Comparison of ENCODE assay signal across 10 cellular contexts in the genomic region with DNA sequence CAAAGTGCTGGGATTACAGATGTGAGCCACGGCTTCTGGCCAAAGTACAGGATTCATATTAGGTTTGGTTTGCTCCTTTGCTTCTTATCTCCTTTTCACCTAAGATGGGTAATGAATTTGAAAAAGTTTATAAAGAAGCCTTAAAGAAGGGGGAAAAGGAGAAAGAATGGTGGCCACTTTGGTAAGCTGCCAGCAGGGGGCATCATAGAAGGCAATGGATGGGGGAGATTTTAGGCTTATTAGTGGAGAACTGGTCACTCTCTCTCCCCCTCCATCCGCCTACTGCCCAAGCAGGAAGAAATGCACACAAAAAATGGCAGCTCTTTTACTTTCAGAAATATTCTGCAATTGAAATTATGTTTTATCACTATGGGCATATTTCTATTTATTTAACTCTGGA. TPM values are rescaled to one million over a fixed set of nuclear protein-coding genes. Genes with fewer than 3 reads are reported as not detected.
DNase-seq lines count a peak whose midpoint lies in the region; ATAC-seq and TF ChIP-seq lines count a peak whose summit lies in the region.
"Had no signal": no experiment of that assay in that cellular context is flagged by ENCODE, and none has a peak within 500 bp of the region (broad histone marks: within the 10 kb centered on the region; RNA-seq: fewer than 3 reads in every experiment).

No MANE protein-coding gene starts in this region.

- no peaks in the 10 kb centered on the region for H3K27me3 ChIP-seq in KMS-11 (ENCODE audit: insufficient read depth, low read depth)
- H3K27me3 ChIP-seq in psoas muscle (ENCODE audit: insufficient read depth in 3 of 3, low read length in 2 of 3), result no peaks in the 10 kb centered on the region
- no peaks in the 10 kb centered on the region for H3K27me3 ChIP-seq in CD8-positive, alpha-beta memory T cell (ENCODE audit: insufficient read depth, low read length, poor library complexity, severe bottlenecking)

- H3K27ac ChIP-seq in KMS-11 (no peak overlapping the region), psoas muscle (no peak overlapping the region)
- no peak overlapping the region for H3K27ac ChIP-seq in CD8-positive, alpha-beta memory T cell (ENCODE audit: low read depth, low read length)

- POLR2A ChIA-PET in CD8-positive, alpha-beta memory T cell (lab: Charles Lee), result no interaction called here

- no peak overlapping the region for H2AFZ ChIP-seq in KMS-11 (ENCODE audit: low read depth)

- no peak for ATAC-seq in psoas muscle

- no peak overlapping the region for H3K27ac Mint-ChIP-seq in CD8-positive, alpha-beta memory T cell

- CTCF ChIA-PET in CD8-positive, alpha-beta memory T cell (lab: Charles Lee), result interaction anchor here (0.8 kb wide), 1 partner anchor 1026 kb away, joined by 3 read pairs; a partner anchor contains a TSS

- no peak overlapping the region for H3K4me3 Mint-ChIP-seq in CD8-positive, alpha-beta memory T cell

- TF ChIP-seq CTCF in KMS-11 (conservative IDR thresholded peaks at IDR 0.05; ENCODE audit: low read depth, low read length) (peak; percentile 77), choroid plexus epithelial cell (conservative IDR thresholded peaks at IDR 0.05; ENCODE audit: low read depth, low read length) (peak; percentile 47), psoas muscle (IDR thresholded peaks at IDR 0.05) (peak; percentile 7)

- no peaks in the 10 kb centered on the region for H3K9me3 Mint-ChIP-seq in CD8-positive, alpha-beta memory T cell

- intact Hi-C loops in psoas muscle (cut with DNase I), result no loop called here

- WGBS in psoas muscle, 3 donors, result 90 to 93% (median 92%) methylated on average over 2 of the region's 2 CpGs

- H3K4me1 ChIP-seq in KMS-11 (ENCODE audit: low read depth, poor library complexity, severe bottlenecking) (no peaks in the 10 kb centered on the region), psoas muscle (peaks cover 6% of the 10 kb centered on the region)
- no peaks in the 10 kb centered on the region for H3K4me1 ChIP-seq in CD8-positive, alpha-beta memory T cell (ENCODE audit: insufficient read depth, low read length)

- H3K36me3 ChIP-seq in KMS-11 (ENCODE audit: insufficient read depth), result no peaks in the 10 kb centered on the region
- H3K36me3 ChIP-seq in psoas muscle (ENCODE audit: insufficient read depth in 1 of 2, low read depth in 1 of 2), result peaks cover 3 to 20% of the 10 kb centered on the region in 2 donors
- H3K36me3 ChIP-seq in CD8-positive, alpha-beta memory T cell (ENCODE audit: insufficient read depth, low read length), result no peaks in the 10 kb centered on the region

- peak; percentile 23 for DNase-seq in DMS53 (lab: John Stamatoyannopoulos, UW)
- no peak for DNase-seq in DMS53 treated with DMSO at 0.1 percent for 48 hours (lab: John Stamatoyannopoulos, UW; ENCODE audit: unreplicated experiment)
- DNase-seq in choroid plexus epithelial cell (ENCODE audit: low read depth), result no peak
- DNase-seq in psoas muscle, result no peak
- no peak for DNase-seq in stimulated activated naive CD4-positive, alpha-beta T cell (lab: John Stamatoyannopoulos, UW)
- DNase-seq in CD8-positive, alpha-beta memory T cell, result no peak
- DNase-seq in NCI-H2227 (lab: John Stamatoyannopoulos, UW; ENCODE audit: unreplicated experiment), result no peak
- DNase-seq: SHP77 had no signal

- no peak overlapping the region for H3K9ac ChIP-seq in KMS-11

- H3K27me3 Mint-ChIP-seq in CD8-positive, alpha-beta memory T cell, result no peaks in the 10 kb centered on the region

- H3K4me2 ChIP-seq in KMS-11, result no peak overlapping the region

- peaks cover 9 to 28% (median 24%) of the 10 kb centered on the region in 3 donors for H3K4me1 Mint-ChIP-seq in CD8-positive, alpha-beta memory T cell

- H4K20me1 ChIP-seq in KMS-11 (ENCODE audit: insufficient read depth), result no peaks in the 10 kb centered on the region

- H3K4me3 ChIP-seq in KMS-11 (IDR thresholded peaks at IDR 0.05; ENCODE audit: insufficient read depth, low read depth, low read length) (no peak overlapping the region), choroid plexus epithelial cell (ENCODE audit: low read depth, low read length) (no peak overlapping the region), psoas muscle (no peak overlapping the region)
- no peak overlapping the region for H3K4me3 ChIP-seq in CD8-positive, alpha-beta memory T cell (ENCODE audit: low read length)

- no peaks in the 10 kb centered on the region for H3K79me2 ChIP-seq in KMS-11 (ENCODE audit: insufficient read depth, low read depth)

- peaks cover 0 to 7% (median 0%) of the 10 kb centered on the region in 3 donors for H3K36me3 Mint-ChIP-seq in CD8-positive, alpha-beta memory T cell

- no peaks in the 10 kb centered on the region for H3K9me3 ChIP-seq in psoas muscle
- H3K9me3 ChIP-seq in CD8-positive, alpha-beta memory T cell (ENCODE audit: low read length), result no peaks in the 10 kb centered on the region

RNA-seq across cellular contexts. Expression of a gene that starts 32.0 kb away (rescaled TPM):
- total RNA-seq in psoas muscle, result 100 to 1,000 TPM; 117 to 267 (median 155) TPM
- 100 to 1,000 TPM; 178 to 260 (median 219) TPM for polyA plus RNA-seq in psoas muscle
- not detected for total RNA-seq in CD8-positive, alpha-beta memory T cell
- polyA plus RNA-seq in CD8-positive, alpha-beta memory T cell, result not detected
- total RNA-seq: A172 had no signal

Comparison
In these comparisons a context has a peak if more than half of its experiments do, and no peak if none do; other contexts are left out.
1. CTCF ChIP-seq: peak in every context shown above with its lines; median percentile 77 in KMS-11; 47 in choroid plexus epithelial cell; 7 in psoas muscle.
2. RNA of a gene that starts 32.0 kb away (total RNA-seq): 117 to 267 TPM in psoas muscle; not detected in CD8-positive, alpha-beta memory T cell; every median in the first group is over 100 times any median in the second.